ENCODE assay signal across 1 cellular context in the genomic region with DNA sequence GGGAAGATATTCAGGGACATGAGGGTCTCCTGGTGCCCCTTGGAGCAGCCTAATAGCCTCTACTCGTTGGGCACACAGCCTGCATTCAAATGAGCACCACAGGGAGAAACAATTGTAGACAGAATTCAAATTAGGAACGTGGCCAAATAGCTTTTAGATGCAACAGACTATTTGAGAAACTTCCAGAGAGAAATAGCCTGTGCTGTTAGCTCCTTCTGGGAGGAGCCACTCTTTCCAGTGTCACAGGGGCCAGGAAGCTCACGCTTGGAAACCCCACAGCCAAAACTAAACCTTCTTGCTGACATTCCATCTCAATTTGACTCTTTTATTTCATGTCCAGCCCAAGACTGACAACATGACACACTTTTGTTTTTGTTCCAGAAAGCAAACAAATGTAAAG.
TF ChIP-seq lines count a peak whose summit lies in the region.

No MANE protein-coding gene starts in this region.

TF ChIP-seq in GM23338, 12 proteins besides CTCF, POLR2A, EP300 and RAD21 (continued from another document):
- TF ChIP-seq, protein P1, sequence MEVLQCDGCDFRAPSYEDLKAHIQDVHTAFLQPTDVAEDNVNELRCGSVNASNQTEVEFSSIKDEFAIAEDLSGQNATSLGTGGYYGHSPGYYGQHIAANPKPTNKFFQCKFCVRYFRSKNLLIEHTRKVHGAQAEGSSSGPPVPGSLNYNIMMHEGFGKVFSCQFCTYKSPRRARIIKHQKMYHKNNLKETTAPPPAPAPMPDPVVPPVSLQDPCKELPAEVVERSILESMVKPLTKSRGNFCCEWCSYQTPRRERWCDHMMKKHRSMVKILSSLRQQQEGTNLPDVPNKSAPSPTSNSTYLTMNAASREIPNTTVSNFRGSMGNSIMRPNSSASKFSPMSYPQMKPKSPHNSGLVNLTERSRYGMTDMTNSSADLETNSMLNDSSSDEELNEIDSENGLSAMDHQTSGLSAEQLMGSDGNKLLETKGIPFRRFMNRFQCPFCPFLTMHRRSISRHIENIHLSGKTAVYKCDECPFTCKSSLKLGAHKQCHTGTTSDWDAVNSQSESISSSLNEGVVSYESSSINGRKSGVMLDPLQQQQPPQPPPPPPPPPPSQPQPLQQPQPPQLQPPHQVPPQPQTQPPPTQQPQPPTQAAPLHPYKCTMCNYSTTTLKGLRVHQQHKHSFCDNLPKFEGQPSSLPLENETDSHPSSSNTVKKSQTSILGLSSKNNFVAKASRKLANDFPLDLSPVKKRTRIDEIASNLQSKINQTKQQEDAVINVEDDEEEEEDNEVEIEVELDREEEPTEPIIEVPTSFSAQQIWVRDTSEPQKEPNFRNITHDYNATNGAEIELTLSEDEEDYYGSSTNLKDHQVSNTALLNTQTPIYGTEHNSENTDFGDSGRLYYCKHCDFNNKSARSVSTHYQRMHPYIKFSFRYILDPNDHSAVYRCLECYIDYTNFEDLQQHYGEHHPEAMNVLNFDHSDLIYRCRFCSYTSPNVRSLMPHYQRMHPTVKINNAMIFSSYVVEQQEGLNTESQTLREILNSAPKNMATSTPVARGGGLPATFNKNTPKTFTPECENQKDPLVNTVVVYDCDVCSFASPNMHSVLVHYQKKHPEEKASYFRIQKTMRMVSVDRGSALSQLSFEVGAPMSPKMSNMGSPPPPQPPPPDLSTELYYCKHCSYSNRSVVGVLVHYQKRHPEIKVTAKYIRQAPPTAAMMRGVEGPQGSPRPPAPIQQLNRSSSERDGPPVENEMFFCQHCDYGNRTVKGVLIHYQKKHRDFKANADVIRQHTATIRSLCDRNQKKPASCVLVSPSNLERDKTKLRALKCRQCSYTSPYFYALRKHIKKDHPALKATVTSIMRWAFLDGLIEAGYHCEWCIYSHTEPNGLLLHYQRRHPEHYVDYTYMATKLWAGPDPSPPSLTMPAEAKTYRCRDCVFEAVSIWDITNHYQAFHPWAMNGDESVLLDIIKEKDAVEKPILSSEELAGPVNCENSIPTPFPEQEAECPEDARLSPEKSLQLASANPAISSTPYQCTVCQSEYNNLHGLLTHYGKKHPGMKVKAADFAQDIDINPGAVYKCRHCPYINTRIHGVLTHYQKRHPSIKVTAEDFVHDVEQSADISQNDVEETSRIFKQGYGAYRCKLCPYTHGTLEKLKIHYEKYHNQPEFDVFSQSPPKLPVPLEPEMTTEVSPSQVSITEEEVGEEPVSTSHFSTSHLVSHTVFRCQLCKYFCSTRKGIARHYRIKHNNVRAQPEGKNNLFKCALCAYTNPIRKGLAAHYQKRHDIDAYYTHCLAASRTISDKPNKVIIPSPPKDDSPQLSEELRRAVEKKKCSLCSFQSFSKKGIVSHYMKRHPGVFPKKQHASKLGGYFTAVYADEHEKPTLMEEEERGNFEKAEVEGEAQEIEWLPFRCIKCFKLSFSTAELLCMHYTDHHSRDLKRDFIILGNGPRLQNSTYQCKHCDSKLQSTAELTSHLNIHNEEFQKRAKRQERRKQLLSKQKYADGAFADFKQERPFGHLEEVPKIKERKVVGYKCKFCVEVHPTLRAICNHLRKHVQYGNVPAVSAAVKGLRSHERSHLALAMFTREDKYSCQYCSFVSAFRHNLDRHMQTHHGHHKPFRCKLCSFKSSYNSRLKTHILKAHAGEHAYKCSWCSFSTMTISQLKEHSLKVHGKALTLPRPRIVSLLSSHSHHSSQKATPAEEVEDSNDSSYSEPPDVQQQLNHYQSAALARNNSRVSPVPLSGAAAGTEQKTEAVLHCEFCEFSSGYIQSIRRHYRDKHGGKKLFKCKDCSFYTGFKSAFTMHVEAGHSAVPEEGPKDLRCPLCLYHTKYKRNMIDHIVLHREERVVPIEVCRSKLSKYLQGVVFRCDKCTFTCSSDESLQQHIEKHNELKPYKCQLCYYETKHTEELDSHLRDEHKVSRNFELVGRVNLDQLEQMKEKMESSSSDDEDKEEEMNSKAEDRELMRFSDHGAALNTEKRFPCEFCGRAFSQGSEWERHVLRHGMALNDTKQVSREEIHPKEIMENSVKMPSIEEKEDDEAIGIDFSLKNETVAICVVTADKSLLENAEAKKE (CRISPR knock-in tag; IDR thresholded peaks at IDR 0.05), result no peak
- TF ChIP-seq EZH2phosphoT487 (IDR thresholded peaks at IDR 0.05; ENCODE audit: unreplicated experiment) (no peak), EZH2 (IDR thresholded peaks at IDR 0.05; ENCODE audit: low read depth, unreplicated experiment) (no peak), ZNF114 (CRISPR knock-in tag; IDR thresholded peaks at IDR 0.05) (no peak), NANOG (IDR thresholded peaks at IDR 0.05; ENCODE audit: borderline replicate concordance) (no peak), STAT1 (IDR thresholded peaks at IDR 0.05; ENCODE audit: unreplicated experiment) (no peak), JUNB (IDR thresholded peaks at IDR 0.05; ENCODE audit: unreplicated experiment) (no peak)
- TF ChIP-seq, protein P2, sequence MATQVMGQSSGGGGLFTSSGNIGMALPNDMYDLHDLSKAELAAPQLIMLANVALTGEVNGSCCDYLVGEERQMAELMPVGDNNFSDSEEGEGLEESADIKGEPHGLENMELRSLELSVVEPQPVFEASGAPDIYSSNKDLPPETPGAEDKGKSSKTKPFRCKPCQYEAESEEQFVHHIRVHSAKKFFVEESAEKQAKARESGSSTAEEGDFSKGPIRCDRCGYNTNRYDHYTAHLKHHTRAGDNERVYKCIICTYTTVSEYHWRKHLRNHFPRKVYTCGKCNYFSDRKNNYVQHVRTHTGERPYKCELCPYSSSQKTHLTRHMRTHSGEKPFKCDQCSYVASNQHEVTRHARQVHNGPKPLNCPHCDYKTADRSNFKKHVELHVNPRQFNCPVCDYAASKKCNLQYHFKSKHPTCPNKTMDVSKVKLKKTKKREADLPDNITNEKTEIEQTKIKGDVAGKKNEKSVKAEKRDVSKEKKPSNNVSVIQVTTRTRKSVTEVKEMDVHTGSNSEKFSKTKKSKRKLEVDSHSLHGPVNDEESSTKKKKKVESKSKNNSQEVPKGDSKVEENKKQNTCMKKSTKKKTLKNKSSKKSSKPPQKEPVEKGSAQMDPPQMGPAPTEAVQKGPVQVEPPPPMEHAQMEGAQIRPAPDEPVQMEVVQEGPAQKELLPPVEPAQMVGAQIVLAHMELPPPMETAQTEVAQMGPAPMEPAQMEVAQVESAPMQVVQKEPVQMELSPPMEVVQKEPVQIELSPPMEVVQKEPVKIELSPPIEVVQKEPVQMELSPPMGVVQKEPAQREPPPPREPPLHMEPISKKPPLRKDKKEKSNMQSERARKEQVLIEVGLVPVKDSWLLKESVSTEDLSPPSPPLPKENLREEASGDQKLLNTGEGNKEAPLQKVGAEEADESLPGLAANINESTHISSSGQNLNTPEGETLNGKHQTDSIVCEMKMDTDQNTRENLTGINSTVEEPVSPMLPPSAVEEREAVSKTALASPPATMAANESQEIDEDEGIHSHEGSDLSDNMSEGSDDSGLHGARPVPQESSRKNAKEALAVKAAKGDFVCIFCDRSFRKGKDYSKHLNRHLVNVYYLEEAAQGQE (IDR thresholded peaks at IDR 0.05; ENCODE audit: unreplicated experiment), result no peak
- TF ChIP-seq, protein P3, sequence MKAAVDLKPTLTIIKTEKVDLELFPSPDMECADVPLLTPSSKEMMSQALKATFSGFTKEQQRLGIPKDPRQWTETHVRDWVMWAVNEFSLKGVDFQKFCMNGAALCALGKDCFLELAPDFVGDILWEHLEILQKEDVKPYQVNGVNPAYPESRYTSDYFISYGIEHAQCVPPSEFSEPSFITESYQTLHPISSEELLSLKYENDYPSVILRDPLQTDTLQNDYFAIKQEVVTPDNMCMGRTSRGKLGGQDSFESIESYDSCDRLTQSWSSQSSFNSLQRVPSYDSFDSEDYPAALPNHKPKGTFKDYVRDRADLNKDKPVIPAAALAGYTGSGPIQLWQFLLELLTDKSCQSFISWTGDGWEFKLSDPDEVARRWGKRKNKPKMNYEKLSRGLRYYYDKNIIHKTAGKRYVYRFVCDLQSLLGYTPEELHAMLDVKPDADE (IDR thresholded peaks at IDR 0.05), result no peak
